Comparison of ENCODE assay signal across 28 cellular contexts in the genomic region with DNA sequence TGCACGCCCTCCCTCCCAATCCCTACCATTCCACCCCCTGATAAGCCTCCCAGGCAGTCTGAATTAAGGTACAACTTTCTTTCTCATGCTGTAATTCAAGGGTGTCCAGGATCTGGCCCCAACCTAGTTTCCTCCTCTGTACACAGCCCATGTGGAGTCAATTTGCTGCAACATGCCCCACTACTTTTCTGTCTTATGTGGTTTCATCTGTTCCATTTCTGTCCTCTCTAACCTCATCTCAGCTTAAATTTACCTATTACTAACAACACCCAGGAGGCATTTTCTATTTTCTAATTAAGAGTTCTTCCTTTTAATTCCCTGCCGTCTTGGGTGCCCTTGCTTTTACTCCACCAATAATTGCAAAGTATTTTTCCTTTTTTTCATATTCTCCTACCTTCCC.
"Had no signal": no experiment of that assay in that cellular context is flagged by ENCODE, and none has a peak within 500 bp of the region (broad histone marks: within the 10 kb centered on the region; RNA-seq: fewer than 3 reads in every experiment).

No MANE protein-coding gene starts in this region.

- H3K27ac ChIP-seq: adrenal gland, body of pancreas, cardiac muscle cell, colonic mucosa, foreskin keratinocyte, left ventricle myocardium inferior, neutrophil, right lobe of liver, thoracic aorta, uterus had no signal

- H3K27ac Mint-ChIP-seq: activated CD4-positive, alpha-beta T cell treated with anti-CD3 and anti-CD28 coated beads for 36 hours; activated CD8-positive, alpha-beta T cell treated with anti-CD3 and anti-CD28 coated beads, Interleukin-2, amount 10 ng/mL, durations not matched to agents 7 days and 5 days; activated naive CD4-positive, alpha-beta T cell treated with anti-CD3 and anti-CD28 coated beads for 36 hours; activated naive CD8-positive, alpha-beta T cell treated with anti-CD3 and anti-CD28 coated beads for 36 hours; effector memory CD8-positive, alpha-beta T cell; nephron progenitor cell; stimulated activated naive CD8-positive, alpha-beta T cell treated with anti-CD3 and anti-CD28 coated beads, Interleukin-15, Interleukin-2, amounts not matched to agents 100 ng/mL and 50 ng/mL, for 24 hours; T-helper 2 cell treated with Interferon-gamma antibody and Interleukin-4, amounts not matched to agents 5 μg/mL and 100 μg/mL, for 36 hours; type B pancreatic cell had no signal

- H3K27me3 ChIP-seq: adrenal gland, body of pancreas, cardiac muscle cell, colonic mucosa, foreskin keratinocyte, neutrophil, right lobe of liver, uterus had no signal

- H3K9me3 Mint-ChIP-seq: effector memory CD8-positive, alpha-beta T cell; stimulated activated naive CD8-positive, alpha-beta T cell treated with anti-CD3 and anti-CD28 coated beads, Interleukin-15, Interleukin-2, amounts not matched to agents 100 ng/mL and 50 ng/mL, for 24 hours; type B pancreatic cell had no signal

- H3K27me3 Mint-ChIP-seq: activated CD4-positive, alpha-beta T cell treated with anti-CD3 and anti-CD28 coated beads for 36 hours; activated naive CD8-positive, alpha-beta T cell treated with anti-CD3 and anti-CD28 coated beads for 36 hours; effector memory CD8-positive, alpha-beta T cell; stimulated activated naive CD8-positive, alpha-beta T cell treated with anti-CD3 and anti-CD28 coated beads, Interleukin-15, Interleukin-2, amounts not matched to agents 100 ng/mL and 50 ng/mL, for 24 hours; type B pancreatic cell had no signal

- ATAC-seq: activated CD4-positive, alpha-beta T cell treated with anti-CD3 and anti-CD28 coated beads for 36 hours; activated CD8-positive, alpha-beta T cell treated with anti-CD3 and anti-CD28 coated beads, Interleukin-2, amount 10 ng/mL, durations not matched to agents 7 days and 5 days; body of pancreas; effector memory CD8-positive, alpha-beta T cell; foreskin keratinocyte; right lobe of liver had no signal

- H3K4me3 ChIP-seq: adrenal gland, body of pancreas, cardiac muscle cell, colonic mucosa, left ventricle myocardium inferior, lung, right lobe of liver, thoracic aorta, uterus had no signal

- DNase-seq: activated CD4-positive, alpha-beta T cell treated with anti-CD3 and anti-CD28 coated beads for 36 hours; activated CD4-positive, CD25-positive, alpha-beta regulatory T cell; activated CD8-positive, alpha-beta T cell treated with anti-CD3 and anti-CD28 coated beads, Interleukin-2, amount 10 ng/mL, durations not matched to agents 7 days and 5 days; activated effector memory CD4-positive, alpha-beta T cell treated with anti-CD3 and anti-CD28 coated beads, Interleukin-2, amount 50 U/mL, for 16 hours; activated naive CD4-positive, alpha-beta T cell treated with anti-CD3 and anti-CD28 coated beads for 36 hours; activated naive CD8-positive, alpha-beta T cell treated with anti-CD3 and anti-CD28 coated beads for 36 hours; activated T-cell treated with anti-CD3 and anti-CD28 coated beads for 4 hours; adrenal gland; aorta; body of pancreas; cerebellar nuclear complex; colonic mucosa; effector memory CD8-positive, alpha-beta T cell; foreskin keratinocyte; left ventricle myocardium inferior; nephron progenitor cell; right lobe of liver; stimulated activated CD4-positive, alpha-beta T cell treated with anti-CD3 and anti-CD28 coated beads, Interleukin-4, amount 100 ng/mL, for 1 hour; uterus had no signal

- H3K36me3 ChIP-seq: adrenal gland, cardiac muscle cell, colonic mucosa, right lobe of liver, thoracic aorta, uterus had no signal

- FAIRE-seq: endothelial cell of umbilical vein, islet of Langerhans had no signal

- H3K4me3 Mint-ChIP-seq: activated CD4-positive, alpha-beta T cell treated with anti-CD3 and anti-CD28 coated beads for 36 hours; activated CD8-positive, alpha-beta T cell treated with anti-CD3 and anti-CD28 coated beads, Interleukin-2, amount 10 ng/mL, durations not matched to agents 7 days and 5 days; activated naive CD4-positive, alpha-beta T cell treated with anti-CD3 and anti-CD28 coated beads for 36 hours; activated naive CD8-positive, alpha-beta T cell treated with anti-CD3 and anti-CD28 coated beads for 36 hours; effector memory CD8-positive, alpha-beta T cell; nephron progenitor cell; stimulated activated naive CD8-positive, alpha-beta T cell treated with anti-CD3 and anti-CD28 coated beads, Interleukin-15, Interleukin-2, amounts not matched to agents 100 ng/mL and 50 ng/mL, for 24 hours; T-helper 2 cell treated with Interferon-gamma antibody and Interleukin-4, amounts not matched to agents 5 μg/mL and 100 μg/mL, for 36 hours; type B pancreatic cell had no signal

- H3K9me3 ChIP-seq: body of pancreas, colonic mucosa, neutrophil had no signal
